ENCODE assay signal across 22 cellular contexts in genomic region chr6:56380476-56380875, GRCh38.
DNase-seq lines count a peak whose midpoint lies in the region; ATAC-seq and TF ChIP-seq lines count a peak whose summit lies in the region.
"Had no signal": no experiment of that assay in that cellular context is flagged by ENCODE, and none has a peak within 500 bp of the region (broad histone marks: within the 10 kb centered on the region; RNA-seq: fewer than 3 reads in every experiment).

No MANE protein-coding gene starts in this region.

- H4K8ac ChIP-seq in mesenchymal stem cell (ENCODE audit: low read length): no peak overlapping the region

- H3K9me2 ChIP-seq in Loucy (replicated peaks; ENCODE audit: low read depth, low read length) (no peaks in the 10 kb centered on the region), SK-N-SH (no peaks in the 10 kb centered on the region)

- H3K36me3 ChIP-seq in Loucy (ENCODE audit: insufficient read depth, low read length) (no peaks in the 10 kb centered on the region), right lobe of liver (no peaks in the 10 kb centered on the region), mesenchymal stem cell (ENCODE audit: control insufficient read depth in 1 of 2, insufficient read depth in 2 of 2, low read depth in 1 of 2, low read length in 2 of 2) (no peaks in the 10 kb centered on the region), SK-N-SH (replicated peaks in 1 of 2; ENCODE audit: control insufficient read depth in 1 of 2, insufficient read depth in 2 of 2, low read length in 1 of 2) (no peaks in the 10 kb centered on the region)
- H3K36me3 ChIP-seq: BLaER1, HAP-1 had no signal

- H2BK15ac ChIP-seq in mesenchymal stem cell (ENCODE audit: low read depth, poor library complexity, severe bottlenecking): no peak overlapping the region

- H4K91ac ChIP-seq in mesenchymal stem cell (ENCODE audit: low read length): no peak overlapping the region

- no peak for TF ChIP-seq RAD21 in SK-N-SH (IDR thresholded peaks at IDR 0.05; ENCODE audit: low read length)

- H3K9ac ChIP-seq in Loucy (ENCODE audit: low read depth, low read length, poor library complexity, severe bottlenecking) (no peak overlapping the region), mesenchymal stem cell (ENCODE audit: low read length) (no peak overlapping the region), SK-N-SH (no peak overlapping the region)
- H3K9ac ChIP-seq: BLaER1 had no signal

- TF ChIP-seq CTCF in Loucy (conservative IDR thresholded peaks at IDR 0.05; ENCODE audit: low read length) (no peak), right lobe of liver (IDR thresholded peaks at IDR 0.05) (no peak), SK-N-SH (IDR thresholded peaks at IDR 0.05) (no peak)

- no peak overlapping the region for H3K4me3 Mint-ChIP-seq in activated T-helper 1 cell treated with anti-CD3 and anti-CD28 coated beads, Interleukin-12 subunit alpha, Interleukin-12 subunit beta, Interleukin-2, Interleukin-4 antibody, amounts not matched to agents 30 ng/mL and 10 ng/mL and 1 ng/mL, durations not matched to agents 14 hours and 24 hours and 36 hours
- H3K4me3 Mint-ChIP-seq: B cell; CD4-positive, CD25-positive, alpha-beta regulatory T cell; CD8-positive, alpha-beta T cell; GM23338; HFFc6 had no signal

- H3K79me1 ChIP-seq in mesenchymal stem cell (replicated peaks; ENCODE audit: low read length, poor library complexity, severe bottlenecking): no peaks in the 10 kb centered on the region

- no peak overlapping the region for H2BK120ac ChIP-seq in mesenchymal stem cell (ENCODE audit: low read depth, low read length)

- POLR2A ChIA-PET in SK-N-SH (lab: Yijun Ruan, JAX): no interaction called here

- H3K27ac Mint-ChIP-seq in activated T-helper 1 cell treated with anti-CD3 and anti-CD28 coated beads, Interleukin-12 subunit alpha, Interleukin-12 subunit beta, Interleukin-2, Interleukin-4 antibody, amounts not matched to agents 30 ng/mL and 10 ng/mL and 1 ng/mL, durations not matched to agents 14 hours and 24 hours and 36 hours: no peak overlapping the region
- H3K27ac Mint-ChIP-seq: B cell; CD4-positive, CD25-positive, alpha-beta regulatory T cell; CD8-positive, alpha-beta T cell; GM23338; HFFc6 had no signal

- no peak overlapping the region for H3K4me3 ChIP-seq in Loucy (ENCODE audit: low read length, poor library complexity, severe bottlenecking)
- no peak overlapping the region for H3K4me3 ChIP-seq in right lobe of liver
- H3K4me3 ChIP-seq in mesenchymal stem cell (ENCODE audit: insufficient read depth in 1 of 2, low read depth in 1 of 2, low read length in 2 of 2): no peak overlapping the region
- no peak overlapping the region for H3K4me3 ChIP-seq in SK-N-SH (ENCODE audit: low read depth in 2 of 2, low read length in 1 of 2)
- H3K4me3 ChIP-seq: BLaER1, GM12878, GM23338, HAP-1 had no signal

- H3K9me3 ChIP-seq in Loucy (ENCODE audit: insufficient read depth, low read depth, low read length) (no peaks in the 10 kb centered on the region), right lobe of liver (no peaks in the 10 kb centered on the region), mesenchymal stem cell (ENCODE audit: control insufficient read depth, low read length) (no peaks in the 10 kb centered on the region), SK-N-SH (no peaks in the 10 kb centered on the region)
- H3K9me3 ChIP-seq: BLaER1, Caco-2, HAP-1 had no signal

- H3K27ac ChIP-seq in right lobe of liver (no peak overlapping the region), mesenchymal stem cell (ENCODE audit: low read length, poor library complexity, severe bottlenecking) (no peak overlapping the region), SK-N-SH (ENCODE audit: low read depth in 2 of 2, low read length in 1 of 2) (no peak overlapping the region)
- H3K27ac ChIP-seq: 22Rv1, BLaER1, C4-2B had no signal

- no peak overlapping the region for H3K4me2 ChIP-seq in Loucy (ENCODE audit: low read depth, low read length, poor library complexity, severe bottlenecking)
- H3K4me2 ChIP-seq in mesenchymal stem cell (ENCODE audit: low read length, poor library complexity, severe bottlenecking): no peak overlapping the region
- H3K4me2 ChIP-seq in SK-N-SH: no peak overlapping the region
- H3K4me2 ChIP-seq: BLaER1, GM23338 had no signal

- no peak overlapping the region for H2BK12ac ChIP-seq in mesenchymal stem cell (ENCODE audit: low read length in 2 of 2)

- H3K4me1 ChIP-seq in Loucy (ENCODE audit: insufficient read depth, low read length, poor library complexity, severe bottlenecking) (peaks cover 34% of the 10 kb centered on the region), right lobe of liver (no peaks in the 10 kb centered on the region), mesenchymal stem cell (ENCODE audit: control insufficient read depth, insufficient read depth, low read depth, low read length) (no peaks in the 10 kb centered on the region), SK-N-SH (ENCODE audit: control insufficient read depth in 1 of 2, insufficient read depth in 2 of 2, low read depth in 1 of 2, low read length in 1 of 2) (peaks cover 0 to 1% of the 10 kb centered on the region in 2 experiments; a peak in 1 of 4 replicates)
- H3K4me1 ChIP-seq: BLaER1 had no signal

- no peak overlapping the region for H3K23ac ChIP-seq in mesenchymal stem cell (ENCODE audit: low read length in 2 of 2)

- no peak overlapping the region for H2BK5ac ChIP-seq in mesenchymal stem cell (ENCODE audit: low read depth, low read length, poor library complexity, severe bottlenecking)

- H3K4ac ChIP-seq in mesenchymal stem cell (ENCODE audit: low read depth in 1 of 2, low read length in 2 of 2): no peak overlapping the region

- intact Hi-C loops in right lobe of liver (cut with DNase I): no loop called here
- intact Hi-C loops in activated T-helper 1 cell treated with anti-CD3 and anti-CD28 coated beads, Interleukin-12 subunit alpha, Interleukin-12 subunit beta, Interleukin-2, Interleukin-4 antibody, amounts not matched to agents 30 ng/mL and 10 ng/mL and 1 ng/mL, durations not matched to agents 14 hours and 24 hours and 36 hours (cut with micrococcal nuclease): no loop called here

- ATAC-seq in right lobe of liver: peak in 3 of 4 donors; percentile 29 to 41 (median 32)
- ATAC-seq: CD8-positive, alpha-beta T cell; GM12878; GM23338 had no signal

- H3K27me3 ChIP-seq in Loucy (ENCODE audit: insufficient read depth, low read length, poor library complexity, severe bottlenecking): no peaks in the 10 kb centered on the region
- no peaks in the 10 kb centered on the region for H3K27me3 ChIP-seq in right lobe of liver
- peaks cover 0 to 6% of the 10 kb centered on the region in 2 experiments for H3K27me3 ChIP-seq in mesenchymal stem cell (ENCODE audit: control insufficient read depth in 1 of 2, insufficient read depth in 1 of 2, low read length in 2 of 2)
- no peaks in the 10 kb centered on the region for H3K27me3 ChIP-seq in SK-N-SH (ENCODE audit: insufficient read depth)
- H3K27me3 ChIP-seq: BLaER1 had no signal

- peaks cover 5% of the 10 kb centered on the region for H3K27me3 Mint-ChIP-seq in activated T-helper 1 cell treated with anti-CD3 and anti-CD28 coated beads, Interleukin-12 subunit alpha, Interleukin-12 subunit beta, Interleukin-2, Interleukin-4 antibody, amounts not matched to agents 30 ng/mL and 10 ng/mL and 1 ng/mL, durations not matched to agents 14 hours and 24 hours and 36 hours (ENCODE audit: insufficient read depth)
- H3K27me3 Mint-ChIP-seq: B cell had no signal

- no peak for TF ChIP-seq EP300 in SK-N-SH (IDR thresholded peaks at IDR 0.05; ENCODE audit: borderline replicate concordance in 1 of 2, low read depth in 1 of 2, low read length in 1 of 2)

- H3K14ac ChIP-seq in mesenchymal stem cell (ENCODE audit: low read length in 2 of 2): no peak overlapping the region

- no peaks in the 10 kb centered on the region for H4K20me1 ChIP-seq in Loucy (ENCODE audit: insufficient read depth, low read length, poor library complexity, severe bottlenecking)
- H4K20me1 ChIP-seq in SK-N-SH (ENCODE audit: insufficient read depth): no peaks in the 10 kb centered on the region
- H4K20me1 ChIP-seq: BLaER1 had no signal

- H2AK5ac ChIP-seq in mesenchymal stem cell (ENCODE audit: low read length, severe bottlenecking): no peak overlapping the region

- CTCF ChIA-PET in SK-N-SH (lab: Yijun Ruan, JAX): interaction anchor here (1.3 kb wide), 2 partner anchors 212 to 215 kb away, joined by 3 to 4 read pairs; no protein-coding TSS in a partner anchor

- no peaks in the 10 kb centered on the region for H3K4me1 Mint-ChIP-seq in activated T-helper 1 cell treated with anti-CD3 and anti-CD28 coated beads, Interleukin-12 subunit alpha, Interleukin-12 subunit beta, Interleukin-2, Interleukin-4 antibody, amounts not matched to agents 30 ng/mL and 10 ng/mL and 1 ng/mL, durations not matched to agents 14 hours and 24 hours and 36 hours (ENCODE audit: low read depth)
- H3K4me1 Mint-ChIP-seq: B cell; CD4-positive, CD25-positive, alpha-beta regulatory T cell; GM23338 had no signal

- H2AFZ ChIP-seq in Loucy (ENCODE audit: low read length): peak overlapping the region; percentile 10; the same call in 1 of the 2 replicates
- H2AFZ ChIP-seq in mesenchymal stem cell (ENCODE audit: low read depth, low read length): no peak overlapping the region
- H2AFZ ChIP-seq in SK-N-SH (ENCODE audit: low read depth): no peak overlapping the region
- H2AFZ ChIP-seq: GM23338 had no signal

- H3F3A ChIP-seq in Loucy (ENCODE audit: low read depth) (no peaks in the 10 kb centered on the region), SK-N-SH (replicated peaks; ENCODE audit: insufficient read depth) (no peaks in the 10 kb centered on the region)

- H3K79me2 ChIP-seq in Loucy (ENCODE audit: insufficient read depth, low read length): no peaks in the 10 kb centered on the region
- no peaks in the 10 kb centered on the region for H3K79me2 ChIP-seq in SK-N-SH (ENCODE audit: insufficient read depth)

- peak; percentile 11 for DNase-seq in DMS53 (lab: John Stamatoyannopoulos, UW)
- no peak for DNase-seq in DMS53 treated with DMSO at 0.1 percent for 48 hours (lab: John Stamatoyannopoulos, UW; ENCODE audit: unreplicated experiment)
- DNase-seq in dermis microvascular lymphatic vessel endothelial cell (ENCODE audit: low read depth in 2 of 2): peak; percentile 43 to 53
- no peak for DNase-seq in right lobe of liver
- DNase-seq in activated T-helper 1 cell treated with anti-CD3 and anti-CD28 coated beads, Interleukin-12 subunit alpha, Interleukin-12 subunit beta, Interleukin-2, Interleukin-4 antibody, amounts not matched to agents 30 ng/mL and 10 ng/mL and 1 ng/mL, durations not matched to agents 14 hours and 24 hours and 36 hours (ENCODE audit: low spot score): no peak
- no peak for DNase-seq in mesenchymal stem cell
- DNase-seq in SK-N-SH: no peak
- DNase-seq: Caco-2; CD4-positive, CD25-positive, alpha-beta regulatory T cell; CD8-positive, alpha-beta T cell; DND-41; EL; GDM1; HFFc6 had no signal

- no peak overlapping the region for H3K18ac ChIP-seq in mesenchymal stem cell (ENCODE audit: low read depth in 1 of 2, low read length in 2 of 2)

- no peaks in the 10 kb centered on the region for H3K9me3 Mint-ChIP-seq in activated T-helper 1 cell treated with anti-CD3 and anti-CD28 coated beads, Interleukin-12 subunit alpha, Interleukin-12 subunit beta, Interleukin-2, Interleukin-4 antibody, amounts not matched to agents 30 ng/mL and 10 ng/mL and 1 ng/mL, durations not matched to agents 14 hours and 24 hours and 36 hours
- H3K9me3 Mint-ChIP-seq: CD8-positive, alpha-beta T cell; GM23338; HFFc6 had no signal

- TF ChIP-seq POLR2A in right lobe of liver (IDR thresholded peaks at IDR 0.05): no peak

- 11% methylated on average over 1 of the region's 1 CpG for WGBS in right lobe of liver (ENCODE audit: insufficient coverage, low coverage, low lambda C conversion rate, missing lambda C conversion rate)
- 23% methylated on average over 1 of the region's 1 CpG for WGBS in mesenchymal stem cell
- WGBS in SK-N-SH (ENCODE audit: low lambda C conversion rate): 83% methylated on average over 1 of the region's 1 CpG

- H3K36me3 Mint-ChIP-seq in activated T-helper 1 cell treated with anti-CD3 and anti-CD28 coated beads, Interleukin-12 subunit alpha, Interleukin-12 subunit beta, Interleukin-2, Interleukin-4 antibody, amounts not matched to agents 30 ng/mL and 10 ng/mL and 1 ng/mL, durations not matched to agents 14 hours and 24 hours and 36 hours (ENCODE audit: low read depth): no peaks in the 10 kb centered on the region
- H3K36me3 Mint-ChIP-seq: CD4-positive, CD25-positive, alpha-beta regulatory T cell; CD8-positive, alpha-beta T cell had no signal

Comparison
In these comparisons a context has a peak if more than half of its experiments do, and no peak if none do; other contexts are left out.
1. DNase-seq: peak in DMS53 (single experiment) and dermis microvascular lymphatic vessel endothelial cell (2 of 2); none in DMS53 treated with DMSO at 0.1 percent for 48 hours (single experiment), right lobe of liver (0 of 3), activated T-helper 1 cell treated with anti-CD3 and anti-CD28 coated beads, Interleukin-12 subunit alpha, Interleukin-12 subunit beta, Interleukin-2, Interleukin-4 antibody, amounts not matched to agents 30 ng/mL and 10 ng/mL and 1 ng/mL, durations not matched to agents 14 hours and 24 hours and 36 hours (single experiment), mesenchymal stem cell (single experiment) and SK-N-SH (single experiment).